Comparison of ENCODE assay signal across 9 cellular contexts in genomic region chr2:64212346-64212745, GRCh38.
DNase-seq lines count a peak whose midpoint lies in the region; ATAC-seq and TF ChIP-seq lines count a peak whose summit lies in the region.
"Had no signal": no experiment of that assay in that cellular context is flagged by ENCODE, and none has a peak within 500 bp of the region (broad histone marks: within the 10 kb centered on the region; RNA-seq: fewer than 3 reads in every experiment).

No MANE protein-coding gene starts in this region.

- WGBS in SK-N-SH (ENCODE audit: low lambda C conversion rate), result 78% methylated on average over 1 of the region's 1 CpG

- CTCF ChIA-PET in activated CD8-positive, alpha-beta memory T cell treated with anti-CD3 and anti-CD28 coated beads, Interleukin-2, amount 10 ng/mL, durations not matched to agents 7 days and 5 days (lab: Charles Lee), result interaction anchor here (0.7 to 1.7 kb wide), 8 partner anchors 9 to 119 kb away, joined by 3 to 9 read pairs (median 3); no protein-coding TSS in a partner anchor
- CTCF ChIA-PET in SK-N-SH (lab: Yijun Ruan, JAX), result no interaction called here

- no peaks in the 10 kb centered on the region for H3F3A ChIP-seq in SK-N-SH (replicated peaks; ENCODE audit: insufficient read depth)

- no peak overlapping the region for H3K4me2 ChIP-seq in SK-N-SH

- peak; percentile 9 for ATAC-seq in activated CD8-positive, alpha-beta memory T cell treated with anti-CD3 and anti-CD28 coated beads, Interleukin-2, amount 10 ng/mL, durations not matched to agents 7 days and 5 days
- no peak for ATAC-seq in stimulated activated naive B cell treated with anti-CD40 and anti-IgM and Interleukin-4, amounts not matched to agents 10 μg/mL and 1 μg/mL and 100 μg/mL, for 72 hours (replicated peaks)
- ATAC-seq in HG03135 (IDR thresholded peaks at IDR 0.05; ENCODE audit: unreplicated experiment) (no peak), HG02970 (IDR thresholded peaks at IDR 0.05; ENCODE audit: low FRiP score, unreplicated experiment) (no peak)

- H3K9me3 Mint-ChIP-seq in activated CD8-positive, alpha-beta memory T cell treated with anti-CD3 and anti-CD28 coated beads, Interleukin-2, amount 10 ng/mL, durations not matched to agents 7 days and 5 days (ENCODE audit: low read depth), result peaks cover 1% of the 10 kb centered on the region
- peaks cover 0 to 2% of the 10 kb centered on the region in 2 donors for H3K9me3 Mint-ChIP-seq in stimulated activated naive B cell treated with anti-CD40 and anti-IgM and Interleukin-4, amounts not matched to agents 10 μg/mL and 1 μg/mL and 100 μg/mL, for 72 hours

- POLR2A ChIA-PET in SK-N-SH (lab: Yijun Ruan, JAX), result no interaction called here

- DNase-seq in activated CD8-positive, alpha-beta memory T cell treated with anti-CD3 and anti-CD28 coated beads, Interleukin-2, amount 10 ng/mL, durations not matched to agents 7 days and 5 days, result peak; percentile 54
- no peak for DNase-seq in activated CD8-positive, alpha-beta memory T cell treated with anti-CD3 and anti-CD28 coated beads, Interleukin-2, amount 50 U/mL, for 4 hours
- DNase-seq in SIG-M5 treated with dmso at 0.1 percent for 504 hours (lab: John Stamatoyannopoulos, UW; ENCODE audit: unreplicated experiment) (peak; percentile 92), fibroblast of gingiva (ENCODE audit: low read depth) (peak; percentile 69), SK-N-SH (no peak)
- no peak for DNase-seq in stimulated activated naive B cell treated with anti-CD40 and anti-IgM and Interleukin-4, amounts not matched to agents 10 μg/mL and 1 μg/mL and 100 μg/mL, for 72 hours
- DNase-seq: NCI-H1105 treated with DMSO at 0.1 percent for 48 hours had no signal

- H3K9ac ChIP-seq in SK-N-SH, result no peak overlapping the region

- H3K9me2 ChIP-seq in SK-N-SH, result no peaks in the 10 kb centered on the region

- H3K4me1 ChIP-seq in SK-N-SH (ENCODE audit: control insufficient read depth in 1 of 2, insufficient read depth in 2 of 2, low read depth in 1 of 2, low read length in 1 of 2), result no peaks in the 10 kb centered on the region

- no peaks in the 10 kb centered on the region for H4K20me1 ChIP-seq in SK-N-SH (ENCODE audit: insufficient read depth)

- no peak overlapping the region for H3K27ac ChIP-seq in SK-N-SH (ENCODE audit: low read depth in 2 of 2, low read length in 1 of 2)

- H3K36me3 Mint-ChIP-seq in activated CD8-positive, alpha-beta memory T cell treated with anti-CD3 and anti-CD28 coated beads, Interleukin-2, amount 10 ng/mL, durations not matched to agents 7 days and 5 days, result peaks cover 14% of the 10 kb centered on the region
- H3K36me3 Mint-ChIP-seq in stimulated activated naive B cell treated with anti-CD40 and anti-IgM and Interleukin-4, amounts not matched to agents 10 μg/mL and 1 μg/mL and 100 μg/mL, for 72 hours, result no peaks in the 10 kb centered on the region

- no peak for TF ChIP-seq CTCF in SK-N-SH (IDR thresholded peaks at IDR 0.05)

- no peak overlapping the region for H3K4me3 Mint-ChIP-seq in activated CD8-positive, alpha-beta memory T cell treated with anti-CD3 and anti-CD28 coated beads, Interleukin-2, amount 10 ng/mL, durations not matched to agents 7 days and 5 days
- H3K4me3 Mint-ChIP-seq in stimulated activated naive B cell treated with anti-CD40 and anti-IgM and Interleukin-4, amounts not matched to agents 10 μg/mL and 1 μg/mL and 100 μg/mL, for 72 hours, result no peak overlapping the region

- no peaks in the 10 kb centered on the region for H3K79me2 ChIP-seq in SK-N-SH (ENCODE audit: insufficient read depth)

- no peak overlapping the region for H3K4me3 ChIP-seq in SK-N-SH (ENCODE audit: low read depth in 2 of 2, low read length in 1 of 2)

- TF ChIP-seq EP300 in SK-N-SH (IDR thresholded peaks at IDR 0.05; ENCODE audit: borderline replicate concordance in 1 of 2, low read depth in 1 of 2, low read length in 1 of 2), result no peak

- H3K27ac Mint-ChIP-seq in activated CD8-positive, alpha-beta memory T cell treated with anti-CD3 and anti-CD28 coated beads, Interleukin-2, amount 10 ng/mL, durations not matched to agents 7 days and 5 days, result peak overlapping the region; percentile 99
- H3K27ac Mint-ChIP-seq in stimulated activated naive B cell treated with anti-CD40 and anti-IgM and Interleukin-4, amounts not matched to agents 10 μg/mL and 1 μg/mL and 100 μg/mL, for 72 hours, result peak overlapping the region; percentile 85

- H3K9me3 ChIP-seq in SK-N-SH, result no peaks in the 10 kb centered on the region

- no peaks in the 10 kb centered on the region for H3K36me3 ChIP-seq in SK-N-SH (replicated peaks in 1 of 2; ENCODE audit: control insufficient read depth in 1 of 2, insufficient read depth in 2 of 2, low read length in 1 of 2)

- no peak for TF ChIP-seq RAD21 in SK-N-SH (IDR thresholded peaks at IDR 0.05; ENCODE audit: low read length)

- no peak overlapping the region for H2AFZ ChIP-seq in SK-N-SH (ENCODE audit: low read depth)

- H3K4me1 Mint-ChIP-seq in activated CD8-positive, alpha-beta memory T cell treated with anti-CD3 and anti-CD28 coated beads, Interleukin-2, amount 10 ng/mL, durations not matched to agents 7 days and 5 days, result peaks cover 56% of the 10 kb centered on the region
- peaks cover 40 to 82% of the 10 kb centered on the region in 2 donors for H3K4me1 Mint-ChIP-seq in stimulated activated naive B cell treated with anti-CD40 and anti-IgM and Interleukin-4, amounts not matched to agents 10 μg/mL and 1 μg/mL and 100 μg/mL, for 72 hours

- H3K27me3 Mint-ChIP-seq in activated CD8-positive, alpha-beta memory T cell treated with anti-CD3 and anti-CD28 coated beads, Interleukin-2, amount 10 ng/mL, durations not matched to agents 7 days and 5 days, result no peaks in the 10 kb centered on the region
- no peaks in the 10 kb centered on the region for H3K27me3 Mint-ChIP-seq in stimulated activated naive B cell treated with anti-CD40 and anti-IgM and Interleukin-4, amounts not matched to agents 10 μg/mL and 1 μg/mL and 100 μg/mL, for 72 hours

- no peaks in the 10 kb centered on the region for H3K27me3 ChIP-seq in SK-N-SH (ENCODE audit: insufficient read depth)

TF ChIP-seq in SK-N-SH, 30 proteins besides CTCF, POLR2A, EP300 and RAD21:
- TF ChIP-seq SIN3A (IDR thresholded peaks at IDR 0.05; ENCODE audit: borderline replicate concordance, low read depth, low read length), result no peak
- no peak for TF ChIP-seq RCOR1 (IDR thresholded peaks at IDR 0.05; ENCODE audit: low read length)
- no peak for TF ChIP-seq GATA2 (CRISPR knock-in tag; IDR thresholded peaks at IDR 0.05)
- no peak for TF ChIP-seq CHD2 (IDR thresholded peaks at IDR 0.05; ENCODE audit: low read length, partially characterized antibody)
- no peak for TF ChIP-seq NFIC (IDR thresholded peaks at IDR 0.05; ENCODE audit: borderline replicate concordance)
- no peak for TF ChIP-seq TEAD4 (IDR thresholded peaks at IDR 0.05; ENCODE audit: borderline replicate concordance, insufficient read depth)
- no peak for TF ChIP-seq FOXM1 (IDR thresholded peaks at IDR 0.05; ENCODE audit: low read depth)
- no peak for TF ChIP-seq PBX3 (IDR thresholded peaks at IDR 0.05)
- TF ChIP-seq USF2 (IDR thresholded peaks at IDR 0.05; ENCODE audit: borderline replicate concordance, low read depth, low read length), result no peak
- no peak for TF ChIP-seq SMC3 (IDR thresholded peaks at IDR 0.05; ENCODE audit: low read depth, low read length)
- no peak for TF ChIP-seq POLR2AphosphoS5 (IDR thresholded peaks at IDR 0.05; ENCODE audit: low read depth, low read length)
- no peak for TF ChIP-seq FOXJ3 (CRISPR knock-in tag; IDR thresholded peaks at IDR 0.05)
- no peak for TF ChIP-seq USF1 (IDR thresholded peaks at IDR 0.05; ENCODE audit: borderline replicate concordance, low read depth)
TF ChIP-seq in SK-N-SH: peak in this region for 0.

Comparison
In these comparisons a context has a peak if more than half of its experiments do, and no peak if none do; other contexts are left out.
1. DNase-seq: peak in activated CD8-positive, alpha-beta memory T cell treated with anti-CD3 and anti-CD28 coated beads, Interleukin-2, amount 10 ng/mL, durations not matched to agents 7 days and 5 days (single experiment), SIG-M5 treated with dmso at 0.1 percent for 504 hours (single experiment) and fibroblast of gingiva (single experiment); none in activated CD8-positive, alpha-beta memory T cell treated with anti-CD3 and anti-CD28 coated beads, Interleukin-2, amount 50 U/mL, for 4 hours (single experiment), stimulated activated naive B cell treated with anti-CD40 and anti-IgM and Interleukin-4, amounts not matched to agents 10 μg/mL and 1 μg/mL and 100 μg/mL, for 72 hours (single experiment) and SK-N-SH (single experiment).